In the genomic region with DNA sequence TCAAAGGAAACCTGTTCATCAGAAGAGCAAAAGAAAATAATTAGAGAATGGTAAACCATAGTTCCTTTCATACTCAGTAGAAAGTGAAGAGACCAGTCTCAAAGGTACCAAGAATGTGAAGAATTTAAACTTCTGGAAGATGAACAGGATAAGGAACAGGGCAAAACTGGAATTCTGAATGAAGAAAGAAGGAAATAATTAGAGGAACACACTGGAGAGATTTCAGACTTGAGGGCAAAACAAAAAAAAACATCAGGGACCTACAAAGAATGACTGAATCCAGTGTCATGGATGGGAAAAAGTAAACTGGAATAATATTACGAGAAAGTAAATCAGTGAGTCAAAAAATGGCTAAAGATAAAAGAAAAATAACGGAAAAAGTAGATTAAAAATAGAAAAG, we compare ENCODE assay signal across 23 cellular contexts.
DNase-seq lines count a peak whose midpoint lies in the region; FAIRE-seq and TF ChIP-seq lines count a peak whose summit lies in the region.
"Had no signal": no experiment of that assay in that cellular context is flagged by ENCODE, and none has a peak within 500 bp of the region (broad histone marks: within the 10 kb centered on the region; RNA-seq: fewer than 3 reads in every experiment).

No MANE protein-coding gene starts in this region.

- TF ChIP-seq CTCF in AG10803 (conservative IDR thresholded peaks at IDR 0.05; ENCODE audit: low read length) (no peak), HFFc6 (IDR thresholded peaks at IDR 0.05) (no peak), kidney (IDR thresholded peaks at IDR 0.05; ENCODE audit: borderline replicate concordance, extremely low read depth, insufficient read depth) (no peak)

- H2AFZ ChIP-seq in neuron (ENCODE audit: low read depth, low read length) = peak overlapping the region; percentile 26

- H3K4me3 ChIP-seq in AG10803 (ENCODE audit: low read length) (no peak overlapping the region), neuron (ENCODE audit: low read length) (no peak overlapping the region), kidney (ENCODE audit: low read length in 2 of 2) (no peak overlapping the region)
- H3K4me3 ChIP-seq: A549, BLaER1 had no signal

- peaks cover 7% of the 10 kb centered on the region for H3K4me1 ChIP-seq in neuron (ENCODE audit: insufficient read depth, low read length)
- no peaks in the 10 kb centered on the region for H3K4me1 ChIP-seq in kidney (ENCODE audit: control insufficient read depth in 1 of 2, insufficient read depth in 1 of 2, low read depth in 1 of 2, low read length in 2 of 2)
- H3K4me1 ChIP-seq: A549, BE2C, BLaER1 had no signal

- peaks cover 12% of the 10 kb centered on the region for H3K4me1 Mint-ChIP-seq in HFFc6 (ENCODE audit: low read depth)
- H3K4me1 Mint-ChIP-seq: CD14-positive monocyte; CD4-positive, alpha-beta memory T cell; CD4-positive, CD25-positive, alpha-beta regulatory T cell; CD8-positive, alpha-beta memory T cell had no signal

- no peak overlapping the region for H3K27ac Mint-ChIP-seq in HFFc6
- H3K27ac Mint-ChIP-seq: CD14-positive monocyte; CD4-positive, alpha-beta memory T cell; CD4-positive, CD25-positive, alpha-beta regulatory T cell; CD8-positive, alpha-beta memory T cell had no signal

- no peaks in the 10 kb centered on the region for H3K27me3 ChIP-seq in neuron (ENCODE audit: insufficient read depth, low read length)
- H3K27me3 ChIP-seq: BE2C, BLaER1 had no signal

- intact Hi-C loops in kidney (cut with DNase I) = no loop called here

- FAIRE-seq in kidney (lab: Jason Lieb, UNC) = no peak
- FAIRE-seq: A549, G401.6, GM12891, GM19239 had no signal

- H3K9me3 Mint-ChIP-seq in HFFc6 = no peaks in the 10 kb centered on the region; the same call in 1 of the 2 replicates
- H3K9me3 Mint-ChIP-seq: CD8-positive, alpha-beta memory T cell had no signal

- peak; percentile 23 for DNase-seq in AG10803 (ENCODE audit: low read depth)
- peak; percentile 5 for DNase-seq in HFFc6
- no peak for DNase-seq in NCI-H2227 treated with DMSO at 0.1 percent for 48 hours (lab: John Stamatoyannopoulos, UW)
- DNase-seq in kidney = no peak
- DNase-seq in iPS-NIHi11 (ENCODE audit: low spot score) = no peak
- DNase-seq: BE2C; CD4-positive, alpha-beta memory T cell; CD4-positive, CD25-positive, alpha-beta regulatory T cell; CD8-positive, alpha-beta memory T cell; COR-L47; DMS153; DMS53; DMS79; DND-41; GF-D8 had no signal

- H3K36me3 ChIP-seq in neuron (ENCODE audit: insufficient read depth, low read length) (no peaks in the 10 kb centered on the region), kidney (ENCODE audit: control insufficient read depth in 1 of 2, insufficient read depth in 2 of 2, low read length in 2 of 2) (no peaks in the 10 kb centered on the region)
- H3K36me3 ChIP-seq: BE2C, BLaER1 had no signal

- no peaks in the 10 kb centered on the region; the same call in 1 of the 2 replicates for H3K27me3 Mint-ChIP-seq in HFFc6 (ENCODE audit: insufficient read depth)
- H3K27me3 Mint-ChIP-seq: CD8-positive, alpha-beta memory T cell had no signal

- no peak overlapping the region for H3K9ac ChIP-seq in kidney (ENCODE audit: low read length in 2 of 2)
- H3K9ac ChIP-seq: BLaER1 had no signal

- H3K9me3 ChIP-seq in neuron (ENCODE audit: low read length) (no peaks in the 10 kb centered on the region), kidney (ENCODE audit: control insufficient read depth in 1 of 2, low read length in 2 of 2) (no peaks in the 10 kb centered on the region)
- H3K9me3 ChIP-seq: A549, BE2C, BLaER1 had no signal

- H3K27ac ChIP-seq in kidney (ENCODE audit: low read depth in 2 of 2, low read length in 2 of 2) = no peak overlapping the region
- H3K27ac ChIP-seq: 22Rv1, A549, BLaER1 had no signal

- H3K4me3 Mint-ChIP-seq in HFFc6 = no peak overlapping the region
- H3K4me3 Mint-ChIP-seq: CD14-positive monocyte; CD4-positive, alpha-beta memory T cell; CD4-positive, CD25-positive, alpha-beta regulatory T cell; CD8-positive, alpha-beta memory T cell had no signal

- H3K36me3 Mint-ChIP-seq in HFFc6 (ENCODE audit: low read depth) = peaks cover 5% of the 10 kb centered on the region
- H3K36me3 Mint-ChIP-seq: CD14-positive monocyte; CD4-positive, alpha-beta memory T cell; CD4-positive, CD25-positive, alpha-beta regulatory T cell; CD8-positive, alpha-beta memory T cell had no signal

Comparison
In these comparisons a context has a peak if more than half of its experiments do, and no peak if none do; other contexts are left out.
1. DNase-seq: peak in AG10803 (single experiment) and HFFc6 (single experiment); none in NCI-H2227 treated with DMSO at 0.1 percent for 48 hours (single experiment), kidney (single experiment) and iPS-NIHi11 (single experiment).